In the genomic region with DNA sequence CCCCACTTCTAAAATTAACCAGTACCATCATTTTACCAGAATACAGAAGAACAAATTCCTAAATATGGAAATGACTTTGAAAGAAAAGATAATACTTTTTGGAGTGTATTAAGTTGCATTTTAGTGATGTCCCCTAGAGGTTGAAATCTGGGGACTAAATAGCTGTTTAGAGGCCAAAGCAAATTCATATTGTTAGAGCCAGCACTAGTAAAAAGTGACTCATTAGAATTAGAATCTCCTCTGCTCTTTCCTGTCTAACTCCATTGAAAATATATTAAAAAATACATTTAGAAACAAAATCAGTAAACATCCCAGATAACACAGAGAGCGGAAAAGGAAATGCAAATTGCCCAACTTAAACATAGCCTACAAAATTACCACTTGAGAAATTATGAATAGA, we compare ENCODE assay signal across 21 cellular contexts.
"Had no signal": no experiment of that assay in that cellular context is flagged by ENCODE, and none has a peak within 500 bp of the region (broad histone marks: within the 10 kb centered on the region; RNA-seq: fewer than 3 reads in every experiment).

No MANE protein-coding gene starts in this region.

- ATAC-seq: body of pancreas; effector memory CD8-positive, alpha-beta T cell; foreskin keratinocyte; left colon; right lobe of liver; stimulated activated naive B cell treated with anti-CD40 and anti-IgM and Interleukin-4, amounts not matched to agents 10 μg/mL and 1 μg/mL and 100 μg/mL, for 72 hours had no signal

- H2AFZ ChIP-seq: neural progenitor cell had no signal

- H3K9ac ChIP-seq: neural progenitor cell had no signal

- DNase-seq: activated CD4-positive, alpha-beta T cell treated with anti-CD3 and anti-CD28 coated beads, Interleukin-2, amount 50 U/mL, for 4 hours; activated naive CD8-positive, alpha-beta T cell treated with anti-CD3 and anti-CD28 coated beads for 36 hours; amygdala; effector memory CD8-positive, alpha-beta T cell; esophagus squamous epithelium; foreskin keratinocyte; glutamatergic neuron; hippocampal formation; left colon; lower lobe of right lung; midbrain; ovary; right lobe of liver; spleen; stimulated activated CD4-positive, alpha-beta T cell treated with anti-CD3 and anti-CD28 coated beads, Interleukin-4, amount 100 ng/mL, for 4 hours; stimulated activated naive B cell treated with anti-CD40 and anti-IgM and Interleukin-4, amounts not matched to agents 10 μg/mL and 1 μg/mL and 100 μg/mL, for 72 hours; SW 1271; WERI-Rb-1 had no signal

- H3K9me3 ChIP-seq: body of pancreas, esophagus squamous epithelium, lower lobe of right lung, ovary, right lobe of liver, thoracic aorta had no signal

- H3K27ac ChIP-seq: body of pancreas, esophagus squamous epithelium, foreskin keratinocyte, lower lobe of right lung, neural progenitor cell, ovary, right lobe of liver, spleen, thoracic aorta, WERI-Rb-1 had no signal

- H3K4me3 ChIP-seq: body of pancreas, esophagus squamous epithelium, lower lobe of right lung, neural progenitor cell, ovary, right lobe of liver, spleen, thoracic aorta had no signal

- H3K36me3 ChIP-seq: esophagus squamous epithelium, lower lobe of right lung, neural progenitor cell, ovary, right lobe of liver, spleen, thoracic aorta, WERI-Rb-1 had no signal

- H3K4me2 ChIP-seq: neural progenitor cell had no signal

- H3K27me3 ChIP-seq: body of pancreas, esophagus squamous epithelium, foreskin keratinocyte, neural progenitor cell, ovary, right lobe of liver, spleen had no signal

- H3K4me1 ChIP-seq: esophagus squamous epithelium, lower lobe of right lung, neural progenitor cell, right lobe of liver, spleen had no signal
